ENCODE assay signal across 8 cellular contexts in genomic region chr6:30721198-30722024, GRCh38. TPM values are rescaled to one million over a fixed set of nuclear protein-coding genes. Genes with fewer than 3 reads are reported as not detected.
DNase-seq lines count a peak whose midpoint lies in the region; ATAC-seq, FAIRE-seq and TF ChIP-seq lines count a peak whose summit lies in the region.

No MANE protein-coding gene starts in this region.

- H3K9me3 ChIP-seq in astrocyte (ENCODE audit: insufficient read depth, low read depth, low read length) (no peaks in the 10 kb centered on the region), hepatocyte (ENCODE audit: low read depth) (no peaks in the 10 kb centered on the region), aorta (ENCODE audit: control insufficient read depth, low read length) (no peaks in the 10 kb centered on the region)

- H3K9me2 ChIP-seq in hepatocyte (replicated peaks; ENCODE audit: insufficient read depth), result no peaks in the 10 kb centered on the region

- intact Hi-C loops in Calu3 (cut with micrococcal nuclease; ENCODE audit: unreplicated experiment) (loop anchor here (1.0 to 10.0 kb wide), 4 partner anchors 42 to 237 kb away; partner anchors contain the start of genes HLA-E, MRPS18B and PPP1R10), aorta (cut with DNase I) (loop anchor here (1.0 to 5.0 kb wide), 5 partner anchors 35 to 164 kb away; partner anchors contain the start of genes GNL1 (in 1 of the 2), MRPS18B (in 1 of the 2), PPP1R10 (in 1 of the 2) and PPP1R18 (in 1 of the 2))

- no peak for FAIRE-seq in astrocyte (lab: Jason Lieb, UNC)

- 2% methylated on average over 27 of the region's 71 CpGs for WGBS in hepatocyte (ENCODE audit: low lambda C conversion rate, missing lambda C conversion rate)
- WGBS in aorta, 2 donors, result 0 to 1% methylated on average over 53 to 71 of the region's 71 CpGs

- TF ChIP-seq CTCF in Calu3 (IDR thresholded peaks at IDR 0.05; ENCODE audit: unreplicated experiment), result peak; percentile 51
- no peak for TF ChIP-seq CTCF in astrocyte (IDR thresholded peaks at IDR 0.05; ENCODE audit: insufficient read depth, low read depth, low read length)
- TF ChIP-seq CTCF in hepatocyte (IDR thresholded peaks at IDR 0.05; ENCODE audit: poor library complexity), result peak; percentile 39

- H3K9me3 Mint-ChIP-seq in Calu3 (ENCODE audit: low read depth, unreplicated experiment) (peaks cover 3% of the 10 kb centered on the region), astrocyte (ENCODE audit: unreplicated experiment) (no peaks in the 10 kb centered on the region)

- peaks cover 93% of the 10 kb centered on the region for H3K36me3 Mint-ChIP-seq in Calu3 (ENCODE audit: insufficient read depth, unreplicated experiment)
- peaks cover 30% of the 10 kb centered on the region for H3K36me3 Mint-ChIP-seq in astrocyte (ENCODE audit: low read depth, unreplicated experiment)

- H3K79me2 ChIP-seq in astrocyte (ENCODE audit: insufficient read depth, low read length) (peaks cover 78% of the 10 kb centered on the region), hepatocyte (peaks cover 67% of the 10 kb centered on the region)

- peak overlapping the region; percentile 97 for H3K9ac ChIP-seq in astrocyte (ENCODE audit: low read length)

- no TSS peak for BruUV-seq in Calu3 (replicated peaks; lab: Mats Ljungman, UMichigan)

- CTCF ChIA-PET in Calu3 (lab: Charles Lee), result interaction anchor here (0.5 to 5.0 kb wide), 7 partner anchors 10 to 362 kb away, joined by 3 to 72 read pairs (median 7); partner anchors contain the start of genes DHX16 and NRM

- H3K4me1 Mint-ChIP-seq in Calu3 (ENCODE audit: low read depth, unreplicated experiment), result peaks cover 55% of the 10 kb centered on the region
- peaks cover 43% of the 10 kb centered on the region for H3K4me1 Mint-ChIP-seq in astrocyte (ENCODE audit: low read depth, unreplicated experiment)

- no peak overlapping the region for H2AFZ ChIP-seq in astrocyte (ENCODE audit: low read depth, low read length)
- peak overlapping the region; percentile 36 for H2AFZ ChIP-seq in hepatocyte

- H3K36me3 ChIP-seq in H7 (replicated peaks; ENCODE audit: control insufficient read depth, insufficient read depth, low read length), result peaks cover 30% of the 10 kb centered on the region
- peaks cover 31% of the 10 kb centered on the region for H3K36me3 ChIP-seq in astrocyte (ENCODE audit: insufficient read depth, low read length)
- H3K36me3 ChIP-seq in hepatocyte (replicated peaks; ENCODE audit: insufficient read depth, low read depth), result no peaks in the 10 kb centered on the region
- peaks cover 0 to 3% of the 10 kb centered on the region in 2 donors for H3K36me3 ChIP-seq in aorta (ENCODE audit: control insufficient read depth in 1 of 2, insufficient read depth in 2 of 2, low read length in 1 of 2)

- ATAC-seq in aorta (ENCODE audit: low FRiP score), result peak; percentile 86

- peaks cover 45% of the 10 kb centered on the region for H3K4me1 ChIP-seq in astrocyte (ENCODE audit: insufficient read depth, low read length)
- H3K4me1 ChIP-seq in hepatocyte (ENCODE audit: insufficient read depth), result peaks cover 13% of the 10 kb centered on the region
- H3K4me1 ChIP-seq in aorta (ENCODE audit: control insufficient read depth in 1 of 2, insufficient read depth in 2 of 2, low read length in 2 of 2), result no peaks in the 10 kb centered on the region

- H3K4me2 ChIP-seq in astrocyte (ENCODE audit: low read length) (peak overlapping the region; percentile 93), hepatocyte (peak overlapping the region; percentile 90)

- no peaks in the 10 kb centered on the region for H3K27me3 Mint-ChIP-seq in Calu3 (ENCODE audit: unreplicated experiment)
- H3K27me3 Mint-ChIP-seq in astrocyte (ENCODE audit: low read depth, unreplicated experiment), result no peaks in the 10 kb centered on the region

- H3K27ac Mint-ChIP-seq in Calu3 (ENCODE audit: unreplicated experiment) (peak overlapping the region; percentile 86), astrocyte (ENCODE audit: unreplicated experiment) (peak overlapping the region; percentile 98)

- H3K4me3 ChIP-seq in H7 (ENCODE audit: insufficient read depth, low read depth, low read length), result peak overlapping the region; percentile 78
- H3K4me3 ChIP-seq in astrocyte (ENCODE audit: insufficient read depth, low read depth, low read length), result peak overlapping the region; percentile 97
- peak overlapping the region; percentile 81 for H3K4me3 ChIP-seq in hepatocyte
- H3K4me3 ChIP-seq in aorta (ENCODE audit: low read length in 2 of 2), result peak overlapping the region; percentile 80 to 99

- H3K27ac ChIP-seq in astrocyte (ENCODE audit: low read depth, low read length) (peak overlapping the region; percentile 90), hepatocyte (peak overlapping the region; percentile 99), aorta (ENCODE audit: low read depth in 1 of 2, low read length in 2 of 2) (peak overlapping the region; percentile 58 to 87)

- peak overlapping the region; percentile 92 for H3K4me3 Mint-ChIP-seq in Calu3 (ENCODE audit: low read depth, unreplicated experiment)
- H3K4me3 Mint-ChIP-seq in astrocyte (ENCODE audit: unreplicated experiment), result peak overlapping the region; percentile 100

- H3K27me3 ChIP-seq in H7 (ENCODE audit: control insufficient read depth, insufficient read depth, low read length), result no peaks in the 10 kb centered on the region
- no peaks in the 10 kb centered on the region for H3K27me3 ChIP-seq in astrocyte (ENCODE audit: insufficient read depth, low read length)
- no peaks in the 10 kb centered on the region for H3K27me3 ChIP-seq in hepatocyte
- H3K27me3 ChIP-seq in aorta (ENCODE audit: control insufficient read depth in 1 of 2, insufficient read depth in 2 of 2, low read length in 1 of 2), result no peaks in the 10 kb centered on the region

- DNase-seq in Calu3 (peak; percentile 97), H7 (peak; percentile 96), NCI-H2029 (lab: John Stamatoyannopoulos, UW) (peak; percentile 89), T-helper 9 cell (peak; percentile 94), astrocyte (ENCODE audit: low read depth) (peak; percentile 68), hepatocyte (ENCODE audit: low spot score) (peak; percentile 98), retina (peak; percentile 94), aorta (peak; percentile 93 to 98)

- peaks cover 47% of the 10 kb centered on the region for H4K20me1 ChIP-seq in astrocyte (ENCODE audit: insufficient read depth, low read length)
- peaks cover 46% of the 10 kb centered on the region for H4K20me1 ChIP-seq in hepatocyte (ENCODE audit: insufficient read depth, poor library complexity, severe bottlenecking)

RNA-seq across cellular contexts. Expression of gene TUBB, which starts 1.3 kb away (rescaled TPM):
- 967 and 1,123 TPM in 2 replicates for total RNA-seq in Calu3 (2022)
- total RNA-seq in H7 (2014; rRNA removed; shearing (Covaris generic)), result 1,911 and 2,101 TPM in 2 replicates
- 815 and 887 TPM in 2 replicates for total RNA-seq in astrocyte
- total RNA-seq in hepatocyte, result 460 and 470 TPM in 2 replicates
- polyA plus RNA-seq in hepatocyte, result 414 and 433 TPM in 2 replicates
- total RNA-seq in aorta, result 100 to 1,000 TPM; 264 to 324 TPM
- polyA plus RNA-seq in aorta, result 100 to 1,000 TPM in 1 of 2 donors, 10 to 100 TPM in 1; 99.5 to 189 TPM

RNA-seq across cellular contexts. Expression of gene MDC1, which starts 4.3 kb away (rescaled TPM):
- total RNA-seq in Calu3 (2022), result 62.4 and 66.6 TPM in 2 replicates
- 25.5 and 29.1 TPM in 2 replicates for total RNA-seq in H7 (2014; rRNA removed; shearing (Covaris generic))
- total RNA-seq in astrocyte, result 25.2 and 25.4 TPM in 2 replicates
- 3.3 and 8.7 TPM in 2 replicates for total RNA-seq in hepatocyte
- 9.8 and 9.9 TPM in 2 replicates for polyA plus RNA-seq in hepatocyte
- 10 to 100 TPM; 31.4 to 33.3 TPM for total RNA-seq in aorta
- 10 to 100 TPM in 1 of 2 donors, 1 to 10 TPM in 1; 7.4 to 34.5 TPM for polyA plus RNA-seq in aorta

RNA-seq across cellular contexts. Expression of gene FLOT1, which starts 21.1 kb away (rescaled TPM):
- 240 and 243 TPM in 2 replicates for total RNA-seq in Calu3 (2022)
- 140 and 152 TPM in 2 replicates for total RNA-seq in H7 (2014; rRNA removed; shearing (Covaris generic))
- 77.6 and 85.2 TPM in 2 replicates for total RNA-seq in astrocyte
- 93.5 and 103 TPM in 2 replicates for total RNA-seq in hepatocyte
- polyA plus RNA-seq in hepatocyte, result 144 and 148 TPM in 2 replicates
- total RNA-seq in aorta, result 100 to 1,000 TPM; 172 to 222 TPM
- 100 to 1,000 TPM; 153 to 213 TPM for polyA plus RNA-seq in aorta

RNA-seq across cellular contexts. Expression of gene IER3, which starts 22.9 kb away (rescaled TPM):
- total RNA-seq in Calu3 (2022), result 270 and 458 TPM in 2 replicates
- 116 and 141 TPM in 2 replicates for total RNA-seq in H7 (2014; rRNA removed; shearing (Covaris generic))
- 216 and 221 TPM in 2 replicates for total RNA-seq in astrocyte
- total RNA-seq in hepatocyte, result 173 and 193 TPM in 2 replicates
- 158 and 159 TPM in 2 replicates for polyA plus RNA-seq in hepatocyte
- total RNA-seq in aorta, result 10 to 100 TPM; 62.0 to 72.9 TPM
- polyA plus RNA-seq in aorta, result 10 to 100 TPM; 17.8 to 88.8 TPM

RNA-seq across cellular contexts. Expression of gene NRM, which starts 30.6 kb away (rescaled TPM):
- total RNA-seq in Calu3 (2022), result 22.8 and 30.2 TPM in 2 replicates
- 20.7 and 23.8 TPM in 2 replicates for total RNA-seq in H7 (2014; rRNA removed; shearing (Covaris generic))
- 12.2 and 12.8 TPM in 2 replicates for total RNA-seq in astrocyte
- 7.2 and 7.8 TPM in 2 replicates for total RNA-seq in hepatocyte
- 17.2 and 21.0 TPM in 2 replicates for polyA plus RNA-seq in hepatocyte
- 10 to 100 TPM; 13.0 to 15.0 TPM for total RNA-seq in aorta
- 10 to 100 TPM in 1 of 2 donors, 1 to 10 TPM in 1; 5.6 to 19.6 TPM for polyA plus RNA-seq in aorta

Comparison
In these comparisons a context has a peak if more than half of its experiments do, and no peak if none do; other contexts are left out.
1. Peak in every context shown above with its lines: DNase-seq, ATAC-seq, H3K4me3 ChIP-seq and H3K27ac ChIP-seq.